In genomic region chr10:5840314-5841307, GRCh38 we compare ENCODE assay signal across 9 cellular contexts. TPM values are rescaled to one million over a fixed set of nuclear protein-coding genes. Genes with fewer than 3 reads are reported as not detected.
DNase-seq lines count a peak whose midpoint lies in the region; ATAC-seq lines count a peak whose summit lies in the region.
"Had no signal": no experiment of that assay in that cellular context is flagged by ENCODE, and none has a peak within 500 bp of the region (broad histone marks: within the 10 kb centered on the region; RNA-seq: fewer than 3 reads in every experiment).

No MANE protein-coding gene starts in this region.

- DNase-seq in C1 segment of cervical spinal cord (lab: John Stamatoyannopoulos, UW) (peak in 12 of 14 donors; percentile 5 to 80 (median 60)), brain pericyte (ENCODE audit: low read depth, low spot score) (peak; percentile 29), myocyte (ENCODE audit: low read depth) (peak; percentile 37), AG20443 (ENCODE audit: low spot score) (no peak), OCI-M2 (lab: John Stamatoyannopoulos, UW; ENCODE audit: unreplicated experiment) (no peak)
- no peak for DNase-seq in stimulated activated naive CD4-positive, alpha-beta T cell treated with Interleukin-2 at 50 U/mL for 16 hours (lab: John Stamatoyannopoulos, UW)
- DNase-seq: activated naive CD8-positive, alpha-beta T cell treated with anti-CD3 and anti-CD28 coated beads, Interleukin-2, amount 10 ng/mL, durations not matched to agents 7 days and 5 days had no signal

- ATAC-seq in GM19372 (IDR thresholded peaks at IDR 0.05; ENCODE audit: low read depth, unreplicated experiment) = peak; percentile 80
- peak; percentile 78 for ATAC-seq in HG03342 (IDR thresholded peaks at IDR 0.05; ENCODE audit: unreplicated experiment)

RNA-seq across cellular contexts. Expression of gene GDI2, which starts 27.4 kb away (rescaled TPM):
- total RNA-seq in myocyte = 198 and 222 TPM in 2 replicates
- polyA plus RNA-seq in myocyte (2012) = 98.3 TPM

RNA-seq across cellular contexts. Expression of gene ANKRD16, which starts 49.1 kb away (rescaled TPM):
- total RNA-seq in myocyte = 10.2 and 12.1 TPM in 2 replicates
- polyA plus RNA-seq in myocyte (2012) = 6.3 TPM

RNA-seq across cellular contexts. Expression of gene FBH1, which starts 49.4 kb away (rescaled TPM):
- total RNA-seq in myocyte = 69.3 and 75.2 TPM in 2 replicates
- 45.0 TPM for polyA plus RNA-seq in myocyte (2012)

Comparison
In these comparisons a context has a peak if more than half of its experiments do, and no peak if none do; other contexts are left out.
1. DNase-seq: peak in C1 segment of cervical spinal cord (12 of 14), brain pericyte (single experiment) and myocyte (single experiment); none in AG20443 (single experiment), OCI-M2 (single experiment) and stimulated activated naive CD4-positive, alpha-beta T cell treated with Interleukin-2 at 50 U/mL for 16 hours (single experiment).